16 cellular contexts compared by ENCODE assay signal in the genomic region with DNA sequence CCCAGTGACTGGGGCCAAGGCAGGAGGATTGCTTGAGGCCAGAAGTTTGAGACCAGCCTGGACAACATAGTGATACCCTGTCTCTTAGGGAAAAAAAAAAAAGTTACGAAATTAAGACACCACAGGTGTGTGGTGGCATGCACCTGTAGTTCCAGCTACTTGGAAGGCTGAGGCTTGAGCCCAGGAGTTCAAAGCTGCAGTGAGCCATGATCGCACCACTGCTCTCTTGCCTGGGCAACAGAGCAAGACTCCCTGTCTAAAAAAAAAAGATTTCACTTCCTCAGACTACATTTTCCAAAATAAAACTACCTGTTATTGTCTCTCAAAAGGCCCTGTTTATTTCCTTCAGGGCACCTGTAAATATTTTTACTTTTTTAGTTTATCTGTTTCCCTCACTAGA. TPM values are rescaled to one million over a fixed set of nuclear protein-coding genes. Genes with fewer than 3 reads are reported as not detected.
DNase-seq lines count a peak whose midpoint lies in the region; ATAC-seq and TF ChIP-seq lines count a peak whose summit lies in the region.
"Had no signal": no experiment of that assay in that cellular context is flagged by ENCODE, and none has a peak within 500 bp of the region (broad histone marks: within the 10 kb centered on the region; RNA-seq: fewer than 3 reads in every experiment).

No MANE protein-coding gene starts in this region.

- CTCF ChIA-PET in activated CD4-positive, alpha-beta memory T cell treated with anti-CD3 and anti-CD28 coated beads, Interleukin-2, amount 10 ng/mL, durations not matched to agents 7 days and 5 days (lab: Charles Lee), result interaction anchor here (0.9 kb wide), 1 partner anchor 22 kb away, joined by 4 read pairs; no protein-coding TSS in a partner anchor
- CTCF ChIA-PET in activated CD4-positive, alpha-beta memory T cell treated with anti-CD3 and anti-CD28 coated beads for 36 hours (lab: Charles Lee), result interaction anchor here (6.8 kb wide), 1 partner anchor 23 kb away, joined by 66 read pairs; no protein-coding TSS in a partner anchor

- H3K9me3 ChIP-seq in esophagus muscularis mucosa (no peaks in the 10 kb centered on the region), stomach smooth muscle (ENCODE audit: control insufficient read depth in 2 of 2, low read length in 2 of 2) (no peaks in the 10 kb centered on the region), left lung (no peaks in the 10 kb centered on the region), prostate gland (no peaks in the 10 kb centered on the region)

- H3K27ac ChIP-seq in esophagus muscularis mucosa (replicated peaks in 1 of 4) (peak overlapping the region; percentile 93 to 99 (median 97)), stomach smooth muscle (ENCODE audit: low read length) (peak overlapping the region; percentile 99), left lung (peak overlapping the region in 1 of 2 donors; percentile 15), prostate gland (no peak overlapping the region)
- H3K27ac ChIP-seq: epithelial cell of prostate, HL-60 had no signal

- H3K9me3 Mint-ChIP-seq in activated CD4-positive, alpha-beta memory T cell treated with anti-CD3 and anti-CD28 coated beads, Interleukin-2, amount 10 ng/mL, durations not matched to agents 7 days and 5 days, result no peaks in the 10 kb centered on the region
- H3K9me3 Mint-ChIP-seq in activated CD4-positive, alpha-beta memory T cell treated with anti-CD3 and anti-CD28 coated beads for 36 hours, result no peaks in the 10 kb centered on the region
- H3K9me3 Mint-ChIP-seq: HFFc6 had no signal

- H3K36me3 ChIP-seq in esophagus muscularis mucosa, result peaks cover 17 to 48% (median 44%) of the 10 kb centered on the region in 4 donors
- peaks cover 26 to 32% of the 10 kb centered on the region in 2 donors for H3K36me3 ChIP-seq in stomach smooth muscle (ENCODE audit: control insufficient read depth in 2 of 2, insufficient read depth in 2 of 2, low read length in 2 of 2)
- H3K36me3 ChIP-seq in left lung, result peaks cover 0 to 53% of the 10 kb centered on the region in 2 donors
- H3K36me3 ChIP-seq in prostate gland, result peaks cover 8 to 15% of the 10 kb centered on the region in 2 donors

- H3K9ac ChIP-seq in stomach smooth muscle (ENCODE audit: low read length in 2 of 2), result no peak overlapping the region

- H3K27me3 ChIP-seq in esophagus muscularis mucosa (no peaks in the 10 kb centered on the region), stomach smooth muscle (ENCODE audit: control insufficient read depth in 1 of 2, insufficient read depth in 2 of 2, low read length in 2 of 2) (no peaks in the 10 kb centered on the region), left lung (no peaks in the 10 kb centered on the region), prostate gland (replicated peaks; ENCODE audit: insufficient read depth) (no peaks in the 10 kb centered on the region)

- TF ChIP-seq EP300 in esophagus muscularis mucosa (IDR thresholded peaks at IDR 0.05), result no peak

- WGBS in esophagus muscularis mucosa, result 90% methylated on average over 2 of the region's 2 CpGs
- WGBS in prostate gland, result 94% methylated on average over 2 of the region's 2 CpGs

- in situ Hi-C loops in G401 (cut with HindIII; ENCODE audit: low sequenced_read_pairs), result no loop called here

- TF ChIP-seq CTCF in esophagus muscularis mucosa (IDR thresholded peaks at IDR 0.05) (no peak), left lung (IDR thresholded peaks at IDR 0.05) (no peak), prostate gland (IDR thresholded peaks at IDR 0.05) (no peak)

- TF ChIP-seq POLR2A in esophagus muscularis mucosa (IDR thresholded peaks at IDR 0.05; ENCODE audit: low read depth) (no peak), prostate gland (IDR thresholded peaks at IDR 0.05) (no peak)

- peaks cover 42% of the 10 kb centered on the region for H3K4me1 Mint-ChIP-seq in activated CD4-positive, alpha-beta memory T cell treated with anti-CD3 and anti-CD28 coated beads, Interleukin-2, amount 10 ng/mL, durations not matched to agents 7 days and 5 days
- H3K4me1 Mint-ChIP-seq in activated CD4-positive, alpha-beta memory T cell treated with anti-CD3 and anti-CD28 coated beads for 36 hours (ENCODE audit: low read depth), result peaks cover 17% of the 10 kb centered on the region

- no peak overlapping the region for H3K4me3 Mint-ChIP-seq in activated CD4-positive, alpha-beta memory T cell treated with anti-CD3 and anti-CD28 coated beads, Interleukin-2, amount 10 ng/mL, durations not matched to agents 7 days and 5 days
- no peak overlapping the region for H3K4me3 Mint-ChIP-seq in activated CD4-positive, alpha-beta memory T cell treated with anti-CD3 and anti-CD28 coated beads for 36 hours
- H3K4me3 Mint-ChIP-seq: HFFc6 had no signal

- POLR2A ChIA-PET in activated CD4-positive, alpha-beta memory T cell treated with anti-CD3 and anti-CD28 coated beads, Interleukin-2, amount 10 ng/mL, durations not matched to agents 7 days and 5 days (lab: Charles Lee), result no interaction called here
- POLR2A ChIA-PET in activated CD4-positive, alpha-beta memory T cell treated with anti-CD3 and anti-CD28 coated beads for 36 hours (lab: Charles Lee), result no interaction called here

- H3K4me3 ChIP-seq in esophagus muscularis mucosa (no peak overlapping the region), stomach smooth muscle (ENCODE audit: low read length in 2 of 2) (no peak overlapping the region), left lung (no peak overlapping the region), prostate gland (no peak overlapping the region)

- H3K4me1 ChIP-seq in esophagus muscularis mucosa, result peaks cover 25 to 61% (median 43%) of the 10 kb centered on the region in 4 donors
- H3K4me1 ChIP-seq in stomach smooth muscle (ENCODE audit: control insufficient read depth, insufficient read depth, low read length), result peaks cover 37% of the 10 kb centered on the region
- H3K4me1 ChIP-seq in left lung, result peaks cover 16 to 45% of the 10 kb centered on the region in 2 donors
- H3K4me1 ChIP-seq in prostate gland (replicated peaks), result peaks cover 9% of the 10 kb centered on the region

- H3K27me3 Mint-ChIP-seq in activated CD4-positive, alpha-beta memory T cell treated with anti-CD3 and anti-CD28 coated beads, Interleukin-2, amount 10 ng/mL, durations not matched to agents 7 days and 5 days, result no peaks in the 10 kb centered on the region
- H3K27me3 Mint-ChIP-seq in activated CD4-positive, alpha-beta memory T cell treated with anti-CD3 and anti-CD28 coated beads for 36 hours, result no peaks in the 10 kb centered on the region

- ATAC-seq in left lung, result no peak

- H3K27ac Mint-ChIP-seq in activated CD4-positive, alpha-beta memory T cell treated with anti-CD3 and anti-CD28 coated beads, Interleukin-2, amount 10 ng/mL, durations not matched to agents 7 days and 5 days, result peak overlapping the region; percentile 14
- H3K27ac Mint-ChIP-seq in activated CD4-positive, alpha-beta memory T cell treated with anti-CD3 and anti-CD28 coated beads for 36 hours, result no peak overlapping the region

- intact Hi-C loops in activated CD4-positive, alpha-beta memory T cell treated with anti-CD3 and anti-CD28 coated beads for 36 hours (cut with micrococcal nuclease), result no loop called here
- intact Hi-C loops in esophagus muscularis mucosa (cut with DNase I), result no loop called here
- intact Hi-C loops in left lung (cut with DNase I), result no loop called here
- intact Hi-C loops in prostate gland (cut with DNase I), result no loop called here

- DNase-seq in activated CD4-positive, alpha-beta memory T cell treated with anti-CD3 and anti-CD28 coated beads, Interleukin-2, amount 10 ng/mL, durations not matched to agents 7 days and 5 days, result no peak
- DNase-seq in activated CD4-positive, alpha-beta memory T cell treated with anti-CD3 and anti-CD28 coated beads for 36 hours, result no peak
- DNase-seq in NAMALWA (ENCODE audit: low spot score) (peak; percentile 78), esophagus muscularis mucosa (ENCODE audit: extremely low spot score) (no peak), left lung (no peak), prostate gland (ENCODE audit: low spot score) (no peak), G401 (ENCODE audit: low spot score) (no peak)
- DNase-seq: cerebellar nuclear complex, glutamatergic neuron, HFFc6, mesendoderm, NCI-H1436, NCI-H345 had no signal

- H3K36me3 Mint-ChIP-seq in activated CD4-positive, alpha-beta memory T cell treated with anti-CD3 and anti-CD28 coated beads, Interleukin-2, amount 10 ng/mL, durations not matched to agents 7 days and 5 days (ENCODE audit: low read depth), result peaks cover 45% of the 10 kb centered on the region
- H3K36me3 Mint-ChIP-seq in activated CD4-positive, alpha-beta memory T cell treated with anti-CD3 and anti-CD28 coated beads for 36 hours, result peaks cover 25% of the 10 kb centered on the region

RNA-seq across cellular contexts. Expression of gene STK40, which starts 4.7 kb away (rescaled TPM):
- total RNA-seq in activated CD4-positive, alpha-beta memory T cell treated with anti-CD3 and anti-CD28 coated beads, Interleukin-2, amount 10 ng/mL, durations not matched to agents 7 days and 5 days, result 10 to 100 TPM; 75.2 to 76.8 TPM
- 10 to 100 TPM; 57.3 to 57.4 TPM for total RNA-seq in activated CD4-positive, alpha-beta memory T cell treated with anti-CD3 and anti-CD28 coated beads for 36 hours
- 100 to 1,000 TPM in 1 of 4 donors, 10 to 100 TPM in 3; 67.7 to 103 (median 80.2) TPM for total RNA-seq in esophagus muscularis mucosa
- 10 to 100 TPM; 54.7 to 97.7 TPM for total RNA-seq in left lung
- 100 to 1,000 TPM in 1 of 2 donors, 10 to 100 TPM in 1; 30.8 to 111 TPM for total RNA-seq in prostate gland
- 13.6 and 19.9 TPM in 2 replicates for total RNA-seq in G401 (2014; rRNA removed; shearing (Covaris generic))

RNA-seq across cellular contexts. Expression of gene LSM10, which starts 7.3 kb away (rescaled TPM):
- 10 to 100 TPM; 41.4 TPM for total RNA-seq in activated CD4-positive, alpha-beta memory T cell treated with anti-CD3 and anti-CD28 coated beads, Interleukin-2, amount 10 ng/mL, durations not matched to agents 7 days and 5 days
- total RNA-seq in activated CD4-positive, alpha-beta memory T cell treated with anti-CD3 and anti-CD28 coated beads for 36 hours, result 10 to 100 TPM; 46.0 to 47.0 TPM
- total RNA-seq in esophagus muscularis mucosa (10 to 100 TPM; 42.2 to 64.5 (median 59.5) TPM), left lung (10 to 100 TPM; 33.5 to 41.4 TPM), prostate gland (10 to 100 TPM; 36.8 to 72.7 TPM)
- 37.5 and 57.9 TPM in 2 replicates for total RNA-seq in G401 (2014; rRNA removed; shearing (Covaris generic))

RNA-seq across cellular contexts. Expression of gene OSCP1, which starts 59.8 kb away (rescaled TPM):
- 1 to 10 TPM; 1.3 to 1.7 TPM for total RNA-seq in activated CD4-positive, alpha-beta memory T cell treated with anti-CD3 and anti-CD28 coated beads, Interleukin-2, amount 10 ng/mL, durations not matched to agents 7 days and 5 days
- 1 to 10 TPM; 1.8 to 2.7 TPM for total RNA-seq in activated CD4-positive, alpha-beta memory T cell treated with anti-CD3 and anti-CD28 coated beads for 36 hours
- total RNA-seq in esophagus muscularis mucosa (10 to 100 TPM in 2 of 4 donors, 1 to 10 TPM in 2; 8.2 to 10.8 (median 9.6) TPM), left lung (10 to 100 TPM in 1 of 2 donors, 1 to 10 TPM in 1; 9.3 to 10.4 TPM), prostate gland (10 to 100 TPM; 16.7 to 25.6 TPM)
- 16.2 and 27.3 TPM in 2 replicates for total RNA-seq in G401 (2014; rRNA removed; shearing (Covaris generic))

Comparison
In these comparisons a context has a peak if more than half of its experiments do, and no peak if none do; other contexts are left out.
1. H3K27ac ChIP-seq: peak in esophagus muscularis mucosa (4 of 4) and stomach smooth muscle (single experiment); none in prostate gland (0 of 2).